Comparison of ENCODE assay signal across 8 cellular contexts in the genomic region with DNA sequence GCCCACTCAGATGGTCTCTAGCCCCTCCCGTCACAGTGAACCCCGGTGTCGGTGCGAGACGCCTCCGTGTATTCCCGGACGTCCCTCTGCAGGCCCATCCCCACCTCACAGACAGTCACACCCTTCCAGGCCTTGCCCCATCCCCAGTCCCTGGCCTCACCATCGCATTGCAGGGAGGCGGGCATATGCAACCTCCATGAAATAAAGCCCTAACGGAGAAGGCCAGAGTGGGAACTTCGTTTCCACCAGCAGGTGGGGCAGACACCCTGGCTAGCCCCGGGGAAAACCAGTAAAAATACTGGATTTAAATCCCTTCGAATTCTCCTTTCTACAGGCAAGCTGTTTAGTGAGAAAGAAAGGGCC.
DNase-seq lines count a peak whose midpoint lies in the region; ATAC-seq, FAIRE-seq and TF ChIP-seq lines count a peak whose summit lies in the region.
"Not testable (repeated sequence)": the region's sequence is repeated elsewhere in the genome, so short reads cannot be mapped to it uniquely, and the experiment has no call there.

No MANE protein-coding gene starts in this region.

- H3K9me2 ChIP-seq in PC-9 (ENCODE audit: insufficient read depth): not testable (repeated sequence)

- H3K27ac ChIP-seq in PC-9; K562 (ENCODE audit: extremely low read depth, low read depth, low read length): not testable (repeated sequence)

- FAIRE-seq in GM12892 (lab: Jason Lieb, UNC) (peak; percentile 91), GM19239 (lab: Jason Lieb, UNC) (peak; percentile 99), K562 (lab: Jason Lieb, UNC) (peak; percentile 42)

- not testable (repeated sequence) for TF ChIP-seq EP300 in K562 (IDR thresholded peaks at IDR 0.05; ENCODE audit: low read length)

- not testable (repeated sequence) for H3K9me3 ChIP-seq in PC-9 (ENCODE audit: insufficient read depth, low read depth); K562 (replicated peaks; ENCODE audit: control insufficient read depth, insufficient read depth, low read depth, low read length)

- intact Hi-C loops in PC-9 (cut with micrococcal nuclease; ENCODE audit: unreplicated experiment); K562 (cut with micrococcal nuclease): not testable (repeated sequence)

- DNase-seq in GM12892 (ENCODE audit: insufficient read length); GM19239 (ENCODE audit: insufficient read length, low spot score); PC-9; K562 (ENCODE audit: extremely low read depth in 1 of 4, low spot score in 3 of 4): not testable (repeated sequence)
- peak; percentile 26 for DNase-seq in stimulated activated CD4-positive, alpha-beta T cell treated with anti-CD3 and anti-CD28 coated beads, Interleukin-15, amount 100 ng/mL, for 24 hours

- H3F3A ChIP-seq in PC-9 (ENCODE audit: insufficient read depth, low read depth): not testable (repeated sequence)

- in situ Hi-C loops in K562 (cut with MboI): not testable (repeated sequence)

- POLR2A ChIA-PET in PC-9 (lab: Charles Lee; ENCODE audit: unreplicated experiment); K562 (lab: Yijun Ruan, JAX): not testable (repeated sequence)

- not testable (repeated sequence) for TF ChIP-seq RAD21 in K562 (CRISPR knock-in tag; conservative IDR thresholded peaks at IDR 0.05 in 1 of 2, IDR thresholded peaks at IDR 0.05 in 1 of 2)

- H3K4me2 ChIP-seq in PC-9; K562 (ENCODE audit: insufficient read depth, low read length): not testable (repeated sequence)

- H3K4me1 ChIP-seq in PC-9 (replicated peaks; ENCODE audit: insufficient read depth); K562 (replicated peaks in 1 of 2; ENCODE audit: control insufficient read depth in 2 of 2, insufficient read depth in 2 of 2, low read length in 2 of 2): not testable (repeated sequence)

- BruUV-seq in PC-9 (replicated peaks; lab: Mats Ljungman, UMichigan); K562 (replicated peaks; lab: Mats Ljungman, UMichigan): not testable (repeated sequence)

- not testable (repeated sequence) for H2AFZ ChIP-seq in PC-9; K562 (ENCODE audit: low read depth, low read length)

- H3K27me3 ChIP-seq in PC-9 (ENCODE audit: insufficient read depth, low read depth): peaks cover 17% of the 10 kb centered on the region
- not testable (repeated sequence) for H3K27me3 ChIP-seq in K562 (ENCODE audit: control insufficient read depth in 2 of 2, insufficient read depth in 2 of 2, low read length in 2 of 2)

- H3K36me3 ChIP-seq in PC-9 (ENCODE audit: low read depth); K562 (ENCODE audit: control insufficient read depth, insufficient read depth, low read length): not testable (repeated sequence)

- not testable (repeated sequence) for H4K20me1 ChIP-seq in PC-9 (ENCODE audit: insufficient read depth); K562 (replicated peaks; ENCODE audit: control insufficient read depth, insufficient read depth, low read length)

- TF ChIP-seq POLR2A in GM12892 (IDR thresholded peaks at IDR 0.05; ENCODE audit: low read depth, low read length); K562 (conservative IDR thresholded peaks at IDR 0.05): not testable (repeated sequence)

- not testable (repeated sequence) for H3K9ac ChIP-seq in K562 (ENCODE audit: insufficient read depth in 1 of 2, low read depth in 2 of 2, low read length in 2 of 2)

- 0 out of 2 replicates have a peak, but pooled peaks have one; percentile 20 for TF ChIP-seq CTCF in PC-9 (conservative IDR thresholded peaks at IDR 0.05)
- not testable (repeated sequence) for TF ChIP-seq CTCF in K562 (IDR thresholded peaks at IDR 0.05 in 2 of 3, conservative IDR thresholded peaks at IDR 0.05 in 1 of 3; ENCODE audit: insufficient read depth in 2 of 3, low read depth in 1 of 3, low read length in 3 of 3)

- not testable (repeated sequence) for H3K79me2 ChIP-seq in PC-9 (ENCODE audit: low read depth); K562 (ENCODE audit: control insufficient read depth, insufficient read depth, low read length)

- H3K9me1 ChIP-seq in K562 (ENCODE audit: control insufficient read depth, insufficient read depth, low read length): not testable (repeated sequence)

- WGBS in K562 (ENCODE audit: insufficient coverage, low coverage, missing lambda C conversion rate): no CpG with 5 or more reads among the region's 14 CpGs

- ATAC-seq in GM21529 (IDR thresholded peaks at IDR 0.05; ENCODE audit: unreplicated experiment) (peak; percentile 38), HG02870 (IDR thresholded peaks at IDR 0.05; ENCODE audit: unreplicated experiment) (peak; percentile 28), HG03196 (IDR thresholded peaks at IDR 0.05; ENCODE audit: unreplicated experiment) (peak; percentile 29), K562 (peak; percentile 38; the same call in 2 of the 3 replicates)

- CTCF ChIA-PET in PC-9 (lab: Charles Lee); K562 (lab: Yijun Ruan, JAX; ENCODE audit: low intra/inter-chr PET ratio): not testable (repeated sequence)

- H3K4me3 ChIP-seq in PC-9, K562: not testable (repeated sequence)
